In the genomic region with DNA sequence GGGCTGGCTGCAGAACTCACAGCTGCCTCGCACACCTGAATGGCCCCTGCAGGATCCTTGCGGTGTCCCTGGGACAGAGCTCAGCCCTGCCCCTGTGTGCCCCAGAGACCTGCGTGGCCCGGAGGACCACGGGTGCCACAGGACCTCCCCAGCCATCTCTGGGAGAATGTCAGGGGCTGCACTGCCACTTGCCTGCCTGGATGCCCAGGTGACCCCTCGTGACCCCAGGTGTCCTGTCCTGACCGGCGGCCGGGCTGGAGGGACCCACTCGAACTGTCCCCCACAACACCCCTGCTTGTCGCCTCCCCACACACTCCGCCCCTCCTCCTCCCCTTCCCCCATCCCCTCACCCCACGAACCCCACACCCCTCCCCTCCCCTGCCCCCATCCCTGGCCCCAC, we compare ENCODE assay signal across 15 cellular contexts. TPM values are rescaled to one million over a fixed set of nuclear protein-coding genes. Genes with fewer than 3 reads are reported as not detected.
"Had no signal": no experiment of that assay in that cellular context is flagged by ENCODE, and none has a peak within 500 bp of the region (broad histone marks: within the 10 kb centered on the region; RNA-seq: fewer than 3 reads in every experiment).

No MANE protein-coding gene starts in this region.

RNA-seq across cellular contexts. Expression of a gene that starts 1.9 kb away (rescaled TPM):
- total RNA-seq: stomach, subcutaneous adipose tissue, suprapubic skin, temporal lobe, thoracic aorta, thyroid gland, tibial nerve, transverse colon, upper lobe of left lung, upper lobe of right lung, ureter, urinary bladder, uterus, vagina had no signal
- polyA plus RNA-seq: stomach, thymus, urinary bladder had no signal
